Comparison of ENCODE assay signal across 8 cellular contexts in genomic region chr6:34726055-34726454, GRCh38.
"Had no signal": no experiment of that assay in that cellular context is flagged by ENCODE, and none has a peak within 500 bp of the region (broad histone marks: within the 10 kb centered on the region; RNA-seq: fewer than 3 reads in every experiment).

No MANE protein-coding gene starts in this region.

- H3K4me3 ChIP-seq: GM12878 had no signal

- DNase-seq: GDM1, GF-D8 had no signal

- FAIRE-seq: G401.6, GM12878, GM12891, GM12892, GM18507, GM19239 had no signal

- ATAC-seq: GM12878 had no signal
